ENCODE assay signal across 8 cellular contexts in genomic region chr21:46325073-46325912, GRCh38. TPM values are rescaled to one million over a fixed set of nuclear protein-coding genes. Genes with fewer than 3 reads are reported as not detected.
A peak's percentile ranks its signal among the peaks of the same experiment; 100 is the strongest.
DNase-seq lines count a peak whose midpoint lies in the region; ATAC-seq, FAIRE-seq and TF ChIP-seq lines count a peak whose summit lies in the region.

No MANE protein-coding gene starts in this region.

- H3K36me3 ChIP-seq in bronchial epithelial cell (ENCODE audit: control insufficient read depth, insufficient read depth, low read length): peaks cover 6% of the 10 kb centered on the region

- ATAC-seq in GM21381 (IDR thresholded peaks at IDR 0.05; ENCODE audit: unreplicated experiment): no peak

- FAIRE-seq in bronchial epithelial cell (lab: Jason Lieb, UNC): no peak

- DNase-seq in NCI-H446 treated with DMSO at 0.1 percent for 48 hours (lab: John Stamatoyannopoulos, UW): peak; percentile 36
- DNase-seq in NCI-H446 (lab: John Stamatoyannopoulos, UW): no peak
- DNase-seq in M059J (ENCODE audit: low read depth): peak; percentile 67
- DNase-seq in T-helper 2 cell: peak in 3 of 5 experiments; percentile 7 to 58 (median 29)
- DNase-seq in bronchial epithelial cell (ENCODE audit: low read depth): peak; percentile 50
- peak; percentile 88 for DNase-seq in islet precursor cell
- DNase-seq in stimulated activated CD4-positive, alpha-beta T cell treated with anti-CD3 and anti-CD28 coated beads, Interleukin-15, amount 100 ng/mL, for 24 hours: peak; percentile 55

- TF ChIP-seq CTCF in bronchial epithelial cell (IDR thresholded peaks at IDR 0.05; ENCODE audit: insufficient read depth, low read length, severe bottlenecking): peak; percentile 57

- no peaks in the 10 kb centered on the region for H3K27me3 ChIP-seq in bronchial epithelial cell (ENCODE audit: control insufficient read depth, insufficient read depth, low read length)

- peak overlapping the region; percentile 94 for H3K4me3 ChIP-seq in bronchial epithelial cell (ENCODE audit: low read depth, low read length)

RNA-seq across cellular contexts. Expression of gene PCNT, which starts 1.3 kb away (rescaled TPM):
- 17.0 and 29.0 TPM in 2 replicates for total RNA-seq in M059J (2014; rRNA removed; shearing (Covaris generic))
- total RNA-seq in bronchial epithelial cell: 11.1 and 11.3 TPM in 2 replicates

RNA-seq across cellular contexts. Expression of gene C21orf58, which starts 1.6 kb away (rescaled TPM):
- total RNA-seq in M059J (2014; rRNA removed; shearing (Covaris generic)): 11.2 and 16.2 TPM in 2 replicates
- total RNA-seq in bronchial epithelial cell: 0.53 and 0.77 TPM in 2 replicates

RNA-seq across cellular contexts. Expression of gene YBEY, which starts 39.2 kb away (rescaled TPM):
- total RNA-seq in M059J (2014; rRNA removed; shearing (Covaris generic)): 26.4 and 34.9 TPM in 2 replicates
- 15.4 and 17.4 TPM in 2 replicates for total RNA-seq in bronchial epithelial cell

RNA-seq across cellular contexts. Expression of gene MCM3AP, which starts 39.9 kb away (rescaled TPM):
- total RNA-seq in M059J (2014; rRNA removed; shearing (Covaris generic)): 33.6 and 54.6 TPM in 2 replicates
- total RNA-seq in bronchial epithelial cell: 70.8 and 80.5 TPM in 2 replicates

Comparison
In these comparisons a context has a peak if more than half of its experiments do, and no peak if none do; other contexts are left out.
1. DNase-seq: peak in NCI-H446 treated with DMSO at 0.1 percent for 48 hours (single experiment), M059J (single experiment), T-helper 2 cell (3 of 5), bronchial epithelial cell (single experiment), islet precursor cell (single experiment) and stimulated activated CD4-positive, alpha-beta T cell treated with anti-CD3 and anti-CD28 coated beads, Interleukin-15, amount 100 ng/mL, for 24 hours (single experiment); none in NCI-H446 (0 of 2).